1 cellular context compared by ENCODE assay signal in genomic region chr21:46458315-46459023, GRCh38.
TF ChIP-seq lines count a peak whose summit lies in the region.

Gene DIP2A (plus strand): TSS chr21:46458891. CDS start chr21:46459132, 241 bp downstream.

TF ChIP-seq in K562, 482 proteins besides CTCF, POLR2A, EP300 and RAD21 (continued from another document and continues in another):
- TF ChIP-seq ZNF407 (IDR thresholded peaks at IDR 0.05; ENCODE audit: low read depth) (no peak), ZNF134 (CRISPR knock-in tag; conservative IDR thresholded peaks at IDR 0.05) (no peak), E2F3 (CRISPR knock-in tag; IDR thresholded peaks at IDR 0.05) (no peak; the same call in 1 of the 2 replicates), ZNF174 (CRISPR knock-in tag; IDR thresholded peaks at IDR 0.05) (no peak), ZFP91 (CRISPR knock-in tag; IDR thresholded peaks at IDR 0.05) (no peak), ZBTB33 (CRISPR knock-in tag; IDR thresholded peaks at IDR 0.05) (0 out of 2 replicates have a peak, but pooled peaks have one; percentile 12), CLOCK (CRISPR knock-in tag; IDR thresholded peaks at IDR 0.05; ENCODE audit: borderline replicate concordance) (no peak), PREB (CRISPR knock-in tag; IDR thresholded peaks at IDR 0.05) (peak; percentile 84), ZNF780A (CRISPR knock-in tag; IDR thresholded peaks at IDR 0.05) (no peak), CUX1 (CRISPR knock-in tag; IDR thresholded peaks at IDR 0.05) (no peak; the same call in 1 of the 2 replicates), TEAD2 (tag; IDR thresholded peaks at IDR 0.05) (no peak), TOE1 (IDR thresholded peaks at IDR 0.05; ENCODE audit: borderline replicate concordance) (peak; percentile 79), TOE1 (CRISPR knock-in tag; IDR thresholded peaks at IDR 0.05; ENCODE audit: borderline replicate concordance, low read depth) (0 out of 2 replicates have a peak, but pooled peaks have one; percentile 82), SP1 (CRISPR knock-in tag; IDR thresholded peaks at IDR 0.05) (peak; percentile 96), RNF219 (CRISPR knock-in tag; IDR thresholded peaks at IDR 0.05) (no peak), CEBPZ (IDR thresholded peaks at IDR 0.05; ENCODE audit: borderline replicate concordance, low read depth, low read length) (no peak), BRF2 (IDR thresholded peaks at IDR 0.05; ENCODE audit: borderline replicate concordance, insufficient read depth, insufficient read length) (no peak), PHB2 (IDR thresholded peaks at IDR 0.05; ENCODE audit: low read depth) (no peak)
